In the genomic region with DNA sequence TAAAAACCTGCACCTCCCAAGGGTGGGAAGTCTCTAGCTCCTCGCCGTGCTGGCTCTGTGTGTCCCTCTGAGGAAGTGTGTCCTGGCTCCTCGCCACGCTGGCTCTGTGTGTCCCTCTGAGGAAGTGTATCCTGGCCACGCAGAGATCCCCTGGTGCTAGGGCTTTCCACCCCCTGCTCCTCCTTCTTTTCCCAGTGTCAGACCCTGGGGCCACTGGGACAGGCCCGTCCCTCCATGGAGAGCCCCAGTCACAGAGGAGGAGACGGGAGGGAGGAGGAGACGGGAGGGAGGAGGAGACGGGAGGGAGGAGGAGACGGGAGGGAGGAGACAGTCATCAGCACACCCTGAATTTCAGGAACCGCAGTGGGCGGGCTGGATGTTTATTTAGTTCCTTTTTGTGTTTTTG, we compare ENCODE assay signal across 8 cellular contexts. TPM values are rescaled to one million over a fixed set of nuclear protein-coding genes. Genes with fewer than 3 reads are reported as not detected.
DNase-seq lines count a peak whose midpoint lies in the region; ATAC-seq and TF ChIP-seq lines count a peak whose summit lies in the region.

No MANE protein-coding gene starts in this region.

- WGBS in adrenal gland, 4 donors = 39 to 50% (median 44%) methylated on average over 5 to 11 of the region's 12 CpGs
- 22% methylated on average over 10 of the region's 12 CpGs for WGBS in smooth muscle cell (ENCODE audit: low lambda C conversion rate)

- peaks cover 6 to 43% (median 15%) of the 10 kb centered on the region in 4 donors for H3K4me1 Mint-ChIP-seq in naive thymus-derived CD8-positive, alpha-beta T cell

- POLR2A ChIA-PET in naive thymus-derived CD8-positive, alpha-beta T cell (lab: Charles Lee) = no interaction called here

- intact Hi-C loops in adrenal gland (cut with DNase I) = no loop called here

- DNase-seq in adrenal gland = peak; percentile 74 to 92 (median 84)
- peak; percentile 32 for DNase-seq in iPS-NIHi11 (ENCODE audit: low spot score)
- no peak for DNase-seq in smooth muscle cell (lab: John Stamatoyannopoulos, UW; ENCODE audit: unreplicated experiment)
- no peak for DNase-seq in effector CD8-positive, alpha-beta T cell (lab: John Stamatoyannopoulos, UW)
- no peak for DNase-seq in middle frontal gyrus (ENCODE audit: extremely low spot score, low spot score)
- no peak for DNase-seq in naive thymus-derived CD8-positive, alpha-beta T cell

- TF ChIP-seq POLR2A in GM19099 (IDR thresholded peaks at IDR 0.05; ENCODE audit: extremely low read depth, insufficient read length, low read depth) = peak; percentile 38
- TF ChIP-seq POLR2A in adrenal gland (IDR thresholded peaks at IDR 0.05) = peak in 1 of 2 donors; percentile 7

- peak overlapping the region in 1 of 4 donors; percentile 42 for H3K4me3 ChIP-seq in adrenal gland
- peak overlapping the region; percentile 37 for H3K4me3 ChIP-seq in smooth muscle cell

- no peaks in the 10 kb centered on the region for H3K9me3 ChIP-seq in adrenal gland (replicated peaks in 1 of 3)
- no peaks in the 10 kb centered on the region for H3K9me3 ChIP-seq in smooth muscle cell (replicated peaks; ENCODE audit: low read depth)

- H3K27me3 Mint-ChIP-seq in naive thymus-derived CD8-positive, alpha-beta T cell = peaks cover 2 to 39% (median 17%) of the 10 kb centered on the region in 5 donors

- TF ChIP-seq CTCF in adrenal gland (IDR thresholded peaks at IDR 0.05) (no peak), smooth muscle cell (IDR thresholded peaks at IDR 0.05; ENCODE audit: borderline replicate concordance, insufficient read depth, poor library complexity, severe bottlenecking) (no peak)

- H3K27me3 ChIP-seq in adrenal gland (no peaks in the 10 kb centered on the region), smooth muscle cell (ENCODE audit: low read depth) (no peaks in the 10 kb centered on the region)

- H3K27ac ChIP-seq in adrenal gland = peak overlapping the region in 3 of 5 donors; percentile 69 to 89 (median 79)
- peak overlapping the region; percentile 93 for H3K27ac ChIP-seq in smooth muscle cell (ENCODE audit: low read depth)

- peak overlapping the region in 1 of 10 donors; percentile 69 for H3K4me3 Mint-ChIP-seq in naive thymus-derived CD8-positive, alpha-beta T cell

- peak; percentile 31 for ATAC-seq in HG03342 (IDR thresholded peaks at IDR 0.05; ENCODE audit: unreplicated experiment)
- no peak for ATAC-seq in naive thymus-derived CD8-positive, alpha-beta T cell

- H3K9me3 Mint-ChIP-seq in naive thymus-derived CD8-positive, alpha-beta T cell = no peaks in the 10 kb centered on the region

- no peaks in the 10 kb centered on the region for H3F3A ChIP-seq in smooth muscle cell (ENCODE audit: low read depth)

- H3K36me3 Mint-ChIP-seq in naive thymus-derived CD8-positive, alpha-beta T cell = peaks cover 0 to 2% (median 0%) of the 10 kb centered on the region in 3 donors

- peaks cover 6% of the 10 kb centered on the region for H3K79me2 ChIP-seq in smooth muscle cell (ENCODE audit: low read depth)

- peaks cover 30% of the 10 kb centered on the region for H4K20me1 ChIP-seq in smooth muscle cell (ENCODE audit: low read depth)

- peak overlapping the region; percentile 87 for H3K4me2 ChIP-seq in smooth muscle cell

- peak overlapping the region in 1 of 10 donors; percentile 38 for H3K27ac Mint-ChIP-seq in naive thymus-derived CD8-positive, alpha-beta T cell

- H3K36me3 ChIP-seq in adrenal gland (replicated peaks in 1 of 2) (no peaks in the 10 kb centered on the region), smooth muscle cell (ENCODE audit: low read depth) (no peaks in the 10 kb centered on the region)

- H3K4me1 ChIP-seq in adrenal gland (replicated peaks in 1 of 2) (peaks cover 4 to 12% of the 10 kb centered on the region in 2 donors), smooth muscle cell (ENCODE audit: low read depth) (peaks cover 54% of the 10 kb centered on the region)

- H3K9ac ChIP-seq in smooth muscle cell (ENCODE audit: low read depth) = peak overlapping the region; percentile 81

- H2AFZ ChIP-seq in smooth muscle cell (ENCODE audit: low read depth) = no peak overlapping the region

RNA-seq across cellular contexts. Expression of gene HGFAC, which starts 53.8 kb away (rescaled TPM):
- total RNA-seq in adrenal gland (under 1 TPM in 4 of 8 donors, not detected in 4; 0.12 to 0.51 (median 0.18) TPM), smooth muscle cell (0.27 and 0.58 TPM in 2 replicates)
- polyA plus RNA-seq in adrenal gland (under 1 TPM in 2 of 3 donors, not detected in 1; 0.64 to 0.84 TPM), smooth muscle cell (not detected in 2 replicates)
- not detected for total RNA-seq in naive thymus-derived CD8-positive, alpha-beta T cell
- polyA plus RNA-seq in naive thymus-derived CD8-positive, alpha-beta T cell = not detected

Comparison
In these comparisons a context has a peak if more than half of its experiments do, and no peak if none do; other contexts are left out.
1. DNase-seq: peak in adrenal gland (7 of 7) and iPS-NIHi11 (single experiment); none in smooth muscle cell (single experiment), effector CD8-positive, alpha-beta T cell (single experiment), middle frontal gyrus (single experiment) and naive thymus-derived CD8-positive, alpha-beta T cell (0 of 10).